Comparison of ENCODE assay signal across 15 cellular contexts in the genomic region with DNA sequence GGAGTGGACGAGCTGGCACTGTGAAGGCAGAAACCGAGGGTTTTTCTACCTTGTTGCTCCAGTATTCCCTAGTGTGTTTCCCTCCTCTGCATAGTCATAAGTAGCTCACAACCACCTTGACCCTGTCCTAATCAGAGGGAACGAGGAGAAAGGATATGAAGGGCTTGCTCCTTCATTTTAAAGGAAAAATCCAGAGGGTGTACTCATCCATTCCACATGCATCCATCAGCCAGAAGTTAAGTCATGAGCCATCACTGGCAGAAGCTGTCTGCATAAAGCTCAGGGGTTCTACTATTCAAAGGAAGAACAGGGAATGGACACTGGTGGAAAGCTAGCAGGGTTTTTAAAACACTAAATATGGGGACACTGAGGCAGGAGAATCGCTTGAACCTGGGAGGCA.
DNase-seq lines count a peak whose midpoint lies in the region; ATAC-seq and TF ChIP-seq lines count a peak whose summit lies in the region.
"Had no signal": no experiment of that assay in that cellular context is flagged by ENCODE, and none has a peak within 500 bp of the region (broad histone marks: within the 10 kb centered on the region; RNA-seq: fewer than 3 reads in every experiment).

No MANE protein-coding gene starts in this region.

- H3K18ac ChIP-seq in IMR-90 (ENCODE audit: low read depth, low read length) (no peak overlapping the region), neuronal stem cell (ENCODE audit: low read length) (no peak overlapping the region)

- H3K27me3 ChIP-seq in right atrium auricular region (no peaks in the 10 kb centered on the region), IMR-90 (ENCODE audit: control insufficient read depth, insufficient read depth, low read length) (no peaks in the 10 kb centered on the region), esophagus muscularis mucosa (no peaks in the 10 kb centered on the region), neuronal stem cell (ENCODE audit: control insufficient read depth in 3 of 3, insufficient read depth in 3 of 3, low read depth in 1 of 3, low read length in 3 of 3) (no peaks in the 10 kb centered on the region)
- H3K27me3 ChIP-seq: BLaER1 treated with 17β-estradiol and CSF1 and Interleukin-3, amounts not matched to agents 10 nM and 100 nM had no signal

- no peak overlapping the region for H2BK12ac ChIP-seq in neuronal stem cell (ENCODE audit: low read length)

- DNase-seq in right atrium auricular region (ENCODE audit: low spot score) (peak; percentile 42), Right ventricle myocardium superior (no peak), IMR-90 (peak; percentile 66), esophagus muscularis mucosa (ENCODE audit: extremely low spot score) (peak; percentile 53), left lobe of liver (ENCODE audit: low spot score) (peak; percentile 12), neuronal stem cell (ENCODE audit: low spot score) (no peak), NCI-H2107 treated with DMSO at 0.1 percent for 48 hours (lab: John Stamatoyannopoulos, UW; ENCODE audit: unreplicated experiment) (no peak)
- DNase-seq: Calu3; CD8-positive, alpha-beta T cell; DND-41; GOT3; H7; KBM-7 had no signal

- H2AK5ac ChIP-seq in IMR-90 (ENCODE audit: low read depth, low read length), result no peak overlapping the region
- H2AK5ac ChIP-seq in neuronal stem cell (ENCODE audit: low read depth, low read length), result no peak overlapping the region

- H3K36me3 ChIP-seq in right atrium auricular region, result no peaks in the 10 kb centered on the region
- H3K36me3 ChIP-seq in IMR-90 (ENCODE audit: control insufficient read depth, insufficient read depth, low read length), result peaks cover 6% of the 10 kb centered on the region; the same call in 1 of the 2 replicates
- peaks cover 0 to 4% (median 0%) of the 10 kb centered on the region in 4 donors for H3K36me3 ChIP-seq in esophagus muscularis mucosa
- H3K36me3 ChIP-seq in neuronal stem cell (replicated peaks in 1 of 2; ENCODE audit: control insufficient read depth in 2 of 2, insufficient read depth in 2 of 2, low read length in 2 of 2), result no peaks in the 10 kb centered on the region

- dilution Hi-C loops in IMR-90 (cut with HindIII; ENCODE audit: low sequenced_read_pairs, unreplicated experiment), result no loop called here

- TF ChIP-seq POLR2A in IMR-90 (IDR thresholded peaks at IDR 0.05; ENCODE audit: low read depth, low read length), result no peak
- TF ChIP-seq POLR2A in esophagus muscularis mucosa (IDR thresholded peaks at IDR 0.05; ENCODE audit: low read depth), result no peak

- peak overlapping the region; percentile 68; the same call in 1 of the 3 replicates for H2BK15ac ChIP-seq in IMR-90 (ENCODE audit: low read depth, low read length)
- H2BK15ac ChIP-seq in neuronal stem cell (ENCODE audit: low read length), result no peak overlapping the region

- H4K8ac ChIP-seq in IMR-90 (ENCODE audit: low read depth in 2 of 2, low read length in 2 of 2) (no peak overlapping the region), neuronal stem cell (ENCODE audit: low read depth, low read length) (no peak overlapping the region)

- H2AFZ ChIP-seq in IMR-90 (replicated peaks; ENCODE audit: low read length, poor library complexity) (peak overlapping the region; percentile 16), neuronal stem cell (ENCODE audit: low read length) (no peak overlapping the region)

- TF ChIP-seq CTCF in right atrium auricular region (IDR thresholded peaks at IDR 0.05) (no peak), IMR-90 (conservative IDR thresholded peaks at IDR 0.05; ENCODE audit: low read depth, low read length) (no peak), esophagus muscularis mucosa (IDR thresholded peaks at IDR 0.05) (no peak)

- H3K4me3 ChIP-seq in right atrium auricular region, result no peak overlapping the region
- H3K4me3 ChIP-seq in IMR-90 (ENCODE audit: insufficient read depth, low read depth, low read length), result no peak overlapping the region
- no peak overlapping the region for H3K4me3 ChIP-seq in esophagus muscularis mucosa
- H3K4me3 ChIP-seq in neuronal stem cell (ENCODE audit: low read length in 2 of 2), result no peak overlapping the region
- H3K4me3 ChIP-seq: BLaER1 treated with 17β-estradiol and CSF1 and Interleukin-3, amounts not matched to agents 10 nM and 100 nM had no signal

- no peak overlapping the region for H2BK20ac ChIP-seq in IMR-90 (ENCODE audit: low read depth, low read length)

- no peaks in the 10 kb centered on the region for H3K9me3 ChIP-seq in right atrium auricular region
- H3K9me3 ChIP-seq in IMR-90 (ENCODE audit: control insufficient read depth, insufficient read depth, low read length), result no peaks in the 10 kb centered on the region
- no peaks in the 10 kb centered on the region for H3K9me3 ChIP-seq in esophagus muscularis mucosa
- H3K9me3 ChIP-seq in neuronal stem cell (replicated peaks in 1 of 2; ENCODE audit: control insufficient read depth in 2 of 2, insufficient read depth in 1 of 2, low read depth in 1 of 2, low read length in 2 of 2), result peaks cover 0 to 2% of the 10 kb centered on the region in 2 donors

- intact Hi-C loops in Right ventricle myocardium superior (cut with DNase I), result no loop called here
- intact Hi-C loops in IMR-90 (cut with micrococcal nuclease), result no loop called here
- intact Hi-C loops in esophagus muscularis mucosa (cut with DNase I), result no loop called here

- H4K5ac ChIP-seq in IMR-90 (ENCODE audit: low read depth, low read length), result no peak overlapping the region

- CTCF ChIA-PET in IMR-90 (lab: Yijun Ruan, JAX), result interaction anchor here (0.5 kb wide), 1 partner anchor 99 kb away, joined by 3 read pairs; no protein-coding TSS in a partner anchor

- no TSS peak for BruUV-seq in IMR-90 (replicated peaks; lab: Mats Ljungman, UMichigan)

- H3K4ac ChIP-seq in IMR-90 (ENCODE audit: low read depth, low read length), result peak overlapping the region; percentile 24; the same call in 1 of the 2 replicates
- H3K4ac ChIP-seq in neuronal stem cell (ENCODE audit: low read length), result no peak overlapping the region

- no peak overlapping the region for H3K9ac ChIP-seq in IMR-90 (ENCODE audit: low read depth, low read length)
- no peak overlapping the region for H3K9ac ChIP-seq in neuronal stem cell (ENCODE audit: low read depth, low read length, poor library complexity)
- H3K9ac ChIP-seq: BLaER1 treated with 17β-estradiol and CSF1 and Interleukin-3, amounts not matched to agents 10 nM and 100 nM had no signal

- in situ Hi-C loops in IMR-90 (cut with MboI; ENCODE audit: low sequenced_read_pairs), result no loop called here

- peaks cover 14 to 30% of the 10 kb centered on the region in 2 experiments for H3K79me1 ChIP-seq in IMR-90 (ENCODE audit: low read depth in 1 of 2, low read length in 2 of 2)
- no peaks in the 10 kb centered on the region for H3K79me1 ChIP-seq in neuronal stem cell (ENCODE audit: low read depth, low read length)

- peaks cover 4% of the 10 kb centered on the region; the same call in 1 of the 2 replicates for H4K20me1 ChIP-seq in IMR-90 (ENCODE audit: insufficient read depth, low read length)

- no peak overlapping the region for H4K91ac ChIP-seq in IMR-90 (ENCODE audit: insufficient read depth, low read depth, low read length)
- no peak overlapping the region for H4K91ac ChIP-seq in neuronal stem cell (ENCODE audit: low read depth, low read length, poor library complexity)

- H3K4me1 ChIP-seq in right atrium auricular region (peaks cover 0 to 22% of the 10 kb centered on the region in 2 donors), IMR-90 (ENCODE audit: control insufficient read depth, insufficient read depth, low read length) (peaks cover 11% of the 10 kb centered on the region), esophagus muscularis mucosa (peaks cover 0 to 17% (median 13%) of the 10 kb centered on the region in 4 donors), neuronal stem cell (ENCODE audit: control insufficient read depth in 2 of 2, insufficient read depth in 1 of 2, low read depth in 1 of 2, low read length in 2 of 2) (no peaks in the 10 kb centered on the region)

- peaks cover 14% of the 10 kb centered on the region for H3K9me1 ChIP-seq in IMR-90 (ENCODE audit: insufficient read depth, low read length)

- no peak overlapping the region for H2BK5ac ChIP-seq in IMR-90 (ENCODE audit: low read depth, low read length, poor library complexity, severe bottlenecking)
- H2BK5ac ChIP-seq in neuronal stem cell (ENCODE audit: low read length), result no peak overlapping the region

- no peak for TF ChIP-seq EP300 in esophagus muscularis mucosa (IDR thresholded peaks at IDR 0.05)

- no peak overlapping the region for H3K56ac ChIP-seq in IMR-90 (ENCODE audit: extremely low read depth, insufficient read depth, low read length)

- H3K4me2 ChIP-seq in IMR-90 (ENCODE audit: low read depth, low read length) (no peak overlapping the region), neuronal stem cell (ENCODE audit: insufficient read depth, low read length, poor library complexity, severe bottlenecking) (no peak overlapping the region)
- H3K4me2 ChIP-seq: BLaER1 treated with 17β-estradiol and CSF1 and Interleukin-3, amounts not matched to agents 10 nM and 100 nM had no signal

- TF ChIP-seq RAD21 in IMR-90 (IDR thresholded peaks at IDR 0.05; ENCODE audit: low read length), result no peak

- no peak overlapping the region for H2AK9ac ChIP-seq in IMR-90 (replicated peaks; ENCODE audit: low read depth, low read length, poor library complexity)

- no CpG with 5 or more reads among the region's 4 CpGs for WGBS in IMR-90 (ENCODE audit: extremely low coverage in 2 of 2, insufficient read length in 1 of 2), 2 experiments
- 94% methylated on average over 4 of the region's 4 CpGs for WGBS in esophagus muscularis mucosa
- WGBS in neuronal stem cell (ENCODE audit: extremely low coverage in 2 of 2, insufficient read length in 2 of 2, insufficient replicate concordance in 1 of 2), 2 donors, result no CpG with 5 or more reads among the region's 4 CpGs

- POLR2A ChIA-PET in IMR-90 (lab: Charles Lee; ENCODE audit: unreplicated experiment), result no interaction called here

- peak overlapping the region; percentile 51; the same call in 1 of the 2 replicates for H3K14ac ChIP-seq in IMR-90 (replicated peaks; ENCODE audit: low read depth, low read length)
- H3K14ac ChIP-seq in neuronal stem cell (ENCODE audit: low read length), result no peak overlapping the region

- H2BK120ac ChIP-seq in IMR-90 (ENCODE audit: low read depth, low read length) (no peak overlapping the region; the same call in 1 of the 2 replicates), neuronal stem cell (ENCODE audit: low read depth, low read length) (no peak overlapping the region)

- H3K23ac ChIP-seq in IMR-90 (ENCODE audit: low read depth, low read length), result no peak overlapping the region
- H3K23ac ChIP-seq in neuronal stem cell (ENCODE audit: low read depth, low read length, poor library complexity), result no peak overlapping the region

- H3K27ac ChIP-seq in right atrium auricular region (no peak overlapping the region), IMR-90 (ENCODE audit: insufficient read depth, low read length) (no peak overlapping the region), esophagus muscularis mucosa (replicated peaks in 1 of 4) (no peak overlapping the region), neuronal stem cell (replicated peaks; ENCODE audit: low read length) (no peak overlapping the region)
- H3K27ac ChIP-seq: BLaER1 treated with 17β-estradiol and CSF1 and Interleukin-3, amounts not matched to agents 10 nM and 100 nM had no signal

- ATAC-seq in Right ventricle myocardium superior (ENCODE audit: poor library complexity), result no peak
- ATAC-seq in IMR-90 (ENCODE audit: low read depth), result no peak
- no peak for ATAC-seq in left lobe of liver
- no peak for ATAC-seq in GM18861 (IDR thresholded peaks at IDR 0.05; ENCODE audit: unreplicated experiment)
- ATAC-seq: CD8-positive, alpha-beta T cell had no signal

Comparison
In these comparisons a context has a peak if more than half of its experiments do, and no peak if none do; other contexts are left out.
1. DNase-seq: peak in right atrium auricular region (single experiment), IMR-90 (single experiment), esophagus muscularis mucosa (single experiment) and left lobe of liver (single experiment); none in Right ventricle myocardium superior (single experiment), neuronal stem cell (single experiment) and NCI-H2107 treated with DMSO at 0.1 percent for 48 hours (single experiment).